ENCODE assay signal across 8 cellular contexts in genomic region chr22:42079319-42080251, GRCh38. TPM values are rescaled to one million over a fixed set of nuclear protein-coding genes. Genes with fewer than 3 reads are reported as not detected.
A peak's percentile ranks its signal among the peaks of the same experiment; 100 is the strongest.
DNase-seq lines count a peak whose midpoint lies in the region; ATAC-seq and TF ChIP-seq lines count a peak whose summit lies in the region.

SMDT1 (plus strand) TSS chr22:42079700; CDS start chr22:42079769, 69 bp downstream.

- DNase-seq in CD8-positive, alpha-beta T cell, result peak; percentile 95 to 99 (median 98)
- peak; percentile 92 for DNase-seq in HS-27A (ENCODE audit: low read depth)
- DNase-seq in NK-92 (lab: John Stamatoyannopoulos, UW; ENCODE audit: unreplicated experiment), result peak; percentile 91
- peak; percentile 96 to 97 for DNase-seq in activated CD8-positive, alpha-beta memory T cell treated with anti-CD3 and anti-CD28 coated beads for 1 hour (ENCODE audit: extremely low read depth in 1 of 2, low read depth in 1 of 2)
- DNase-seq in lower lobe of right lung, result peak; percentile 100
- peak; percentile 93 to 98 (median 95) for DNase-seq in stimulated activated CD4-positive, alpha-beta T cell treated with anti-CD3 and anti-CD28 coated beads, TNF-alpha, amount 100 ng/mL, for 24 hours (ENCODE audit: low read depth in 3 of 3)

- peaks cover 18% of the 10 kb centered on the region for H3K36me3 ChIP-seq in CD8-positive, alpha-beta T cell (ENCODE audit: insufficient read depth, low read length)
- peaks cover 1% of the 10 kb centered on the region for H3K36me3 ChIP-seq in ectodermal cell (ENCODE audit: control insufficient read depth, insufficient read depth, low read length)
- H3K36me3 ChIP-seq in lower lobe of right lung, result peaks cover 48% of the 10 kb centered on the region

- H3K27me3 ChIP-seq in CD8-positive, alpha-beta T cell (ENCODE audit: insufficient read depth, low read length), result no peaks in the 10 kb centered on the region
- H3K27me3 ChIP-seq in ectodermal cell (ENCODE audit: control insufficient read depth, insufficient read depth, low read length, poor library complexity, severe bottlenecking) (no peaks in the 10 kb centered on the region), lower lobe of right lung (ENCODE audit: low read depth) (no peaks in the 10 kb centered on the region)

- CTCF ChIA-PET in CD8-positive, alpha-beta T cell (lab: Charles Lee), result interaction anchor here (1.3 to 1.9 kb wide), 2 partner anchors 10 kb away, joined by 4 to 6 read pairs; no protein-coding TSS in a partner anchor

- H3K4me3 Mint-ChIP-seq in CD8-positive, alpha-beta T cell, result peak within 1 kb of the TSS; percentile 93

- intact Hi-C loops in CD8-positive, alpha-beta T cell (cut with DNase I, micrococcal nuclease), result loop anchor here (1.0 to 10.0 kb wide), 10 partner anchors 9 to 875 kb away; partner anchors contain the start of genes NDUFA6 (in 2 of the 2), WBP2NL (in 2 of the 2), L3MBTL2 (in 1 of the 2) and MEI1 (in 1 of the 2)
- intact Hi-C loops in lower lobe of right lung (cut with DNase I), result no loop called here

- peak; percentile 92 for ATAC-seq in CD8-positive, alpha-beta T cell
- ATAC-seq in GM19467 (IDR thresholded peaks at IDR 0.05; ENCODE audit: unreplicated experiment) (peak; percentile 81), lower lobe of right lung (peak; percentile 96 to 97)

- H3K27ac Mint-ChIP-seq in CD8-positive, alpha-beta T cell, result peak within 1 kb of the TSS; percentile 98

- 2 to 3% methylated on average over 71 of the region's 71 CpGs for WGBS in ectodermal cell, 2 experiments

- H3K4me3 ChIP-seq in CD8-positive, alpha-beta T cell (ENCODE audit: low read depth, low read length), result peak within 1 kb of the TSS; percentile 80
- H3K4me3 ChIP-seq in ectodermal cell (ENCODE audit: insufficient read depth, low read depth, low read length) (peak within 1 kb of the TSS; percentile 71), lower lobe of right lung (peak within 1 kb of the TSS; percentile 66)

- H3K4me1 Mint-ChIP-seq in CD8-positive, alpha-beta T cell (ENCODE audit: low read depth), result peaks cover 36% of the 10 kb centered on the region

- no peaks in the 10 kb centered on the region for H3K27me3 Mint-ChIP-seq in CD8-positive, alpha-beta T cell (ENCODE audit: low read depth)

- POLR2A ChIA-PET in CD8-positive, alpha-beta T cell (lab: Charles Lee), result interaction anchor here (1.0 to 4.0 kb wide), 8 partner anchors 9 to 536 kb away, joined by 3 to 83 read pairs (median 4); partner anchors contain the start of genes NAGA, NDUFA6, POLDIP3 and WBP2NL

- H3K27ac ChIP-seq in CD8-positive, alpha-beta T cell (ENCODE audit: low read depth, low read length), result peak within 1 kb of the TSS; percentile 89
- peak within 1 kb of the TSS; percentile 84 for H3K27ac ChIP-seq in ectodermal cell (ENCODE audit: insufficient read depth, low read depth, low read length, poor library complexity, severe bottlenecking)
- H3K27ac ChIP-seq in lower lobe of right lung, result peak within 1 kb of the TSS; percentile 98

- TF ChIP-seq CTCF in CD8-positive, alpha-beta T cell (IDR thresholded peaks at IDR 0.05), result no peak
- TF ChIP-seq CTCF in lower lobe of right lung (IDR thresholded peaks at IDR 0.05), result no peak

- no peaks in the 10 kb centered on the region for H3K9me3 ChIP-seq in CD8-positive, alpha-beta T cell (ENCODE audit: low read length)
- H3K9me3 ChIP-seq in ectodermal cell (ENCODE audit: control insufficient read depth, low read length) (no peaks in the 10 kb centered on the region), lower lobe of right lung (no peaks in the 10 kb centered on the region)

- H3K36me3 Mint-ChIP-seq in CD8-positive, alpha-beta T cell, result peaks cover 31% of the 10 kb centered on the region

- peaks cover 21% of the 10 kb centered on the region for H3K4me1 ChIP-seq in CD8-positive, alpha-beta T cell (ENCODE audit: insufficient read depth, low read length)
- H3K4me1 ChIP-seq in ectodermal cell (ENCODE audit: control insufficient read depth, insufficient read depth, low read length) (peaks cover 3% of the 10 kb centered on the region), lower lobe of right lung (peaks cover 33% of the 10 kb centered on the region)

- no peaks in the 10 kb centered on the region for H3K9me3 Mint-ChIP-seq in CD8-positive, alpha-beta T cell

RNA-seq across cellular contexts. Expression of gene SMDT1, which starts in this region (rescaled TPM):
- total RNA-seq in CD8-positive, alpha-beta T cell, result 10 to 100 TPM; 30.4 to 34.5 TPM
- 62.2 TPM for polyA plus RNA-seq in ectodermal cell (2013, experiment 1 of 4)
- 58.0 TPM for polyA plus RNA-seq in ectodermal cell (2013, experiment 2 of 4)
- 48.0 TPM for polyA plus RNA-seq in ectodermal cell (2013, experiment 3 of 4)
- polyA plus RNA-seq in ectodermal cell (2013, experiment 4 of 4), result 50.4 TPM
- total RNA-seq in lower lobe of right lung, result 119 TPM

Comparison
In these comparisons a context has a peak if more than half of its experiments do, and no peak if none do; other contexts are left out.
1. Peak in every context shown above with its lines: DNase-seq, ATAC-seq, H3K4me3 ChIP-seq and H3K27ac ChIP-seq.